20 cellular contexts compared by ENCODE assay signal in genomic region chr22:30743257-30744020, GRCh38. TPM values are rescaled to one million over a fixed set of nuclear protein-coding genes. Genes with fewer than 3 reads are reported as not detected.
DNase-seq lines count a peak whose midpoint lies in the region; ATAC-seq, FAIRE-seq and TF ChIP-seq lines count a peak whose summit lies in the region.
"Had no signal": no experiment of that assay in that cellular context is flagged by ENCODE, and none has a peak within 500 bp of the region (broad histone marks: within the 10 kb centered on the region; RNA-seq: fewer than 3 reads in every experiment).

No MANE protein-coding gene starts in this region.

- H3K4me1 Mint-ChIP-seq in activated naive CD4-positive, alpha-beta T cell treated with anti-CD3 and anti-CD28 coated beads, Interleukin-2, amount 10 ng/mL, durations not matched to agents 7 days and 5 days = peaks cover 63% of the 10 kb centered on the region
- peaks cover 87% of the 10 kb centered on the region for H3K4me1 Mint-ChIP-seq in activated T-cell treated with anti-CD3 and anti-CD28 coated beads, Interleukin-2, amount 50 U/mL, for 72 hours (ENCODE audit: low read depth)
- H3K4me1 Mint-ChIP-seq in naive B cell = peaks cover 2 to 8% (median 4%) of the 10 kb centered on the region in 3 donors

- H3K36me3 ChIP-seq in ascending aorta = no peaks in the 10 kb centered on the region
- H3K36me3 ChIP-seq: ovary, transverse colon had no signal

- H3K36me3 Mint-ChIP-seq in activated naive CD4-positive, alpha-beta T cell treated with anti-CD3 and anti-CD28 coated beads, Interleukin-2, amount 10 ng/mL, durations not matched to agents 7 days and 5 days = no peaks in the 10 kb centered on the region
- H3K36me3 Mint-ChIP-seq in activated T-cell treated with anti-CD3 and anti-CD28 coated beads, Interleukin-2, amount 50 U/mL, for 72 hours (ENCODE audit: insufficient read depth in 2 of 2) = peaks cover 3 to 4% of the 10 kb centered on the region in 2 donors
- no peaks in the 10 kb centered on the region for H3K36me3 Mint-ChIP-seq in naive B cell
- H3K36me3 Mint-ChIP-seq: WTC11 had no signal

- H3K27ac ChIP-seq in ascending aorta = no peak overlapping the region
- H3K27ac ChIP-seq: coronary artery, GM23248, ovary, transverse colon had no signal

- no peak for TF ChIP-seq CTCF in ascending aorta (IDR thresholded peaks at IDR 0.05)
- no peak for TF ChIP-seq CTCF in D721Med (IDR thresholded peaks at IDR 0.05; ENCODE audit: insufficient read depth, missing control alignments)

- ATAC-seq in activated T-cell treated with anti-CD3 and anti-CD28 coated beads, Interleukin-2, amount 50 U/mL, for 72 hours (replicated peaks in 1 of 2) = peak; percentile 45 to 54
- peak; percentile 25 to 32 for ATAC-seq in naive B cell (ENCODE audit: low read depth in 2 of 2)
- ATAC-seq: left colon, WTC11 had no signal

- peak overlapping the region; percentile 61 for H3K27ac Mint-ChIP-seq in activated naive CD4-positive, alpha-beta T cell treated with anti-CD3 and anti-CD28 coated beads, Interleukin-2, amount 10 ng/mL, durations not matched to agents 7 days and 5 days
- peak overlapping the region; percentile 98 for H3K27ac Mint-ChIP-seq in activated T-cell treated with anti-CD3 and anti-CD28 coated beads, Interleukin-2, amount 50 U/mL, for 72 hours
- H3K27ac Mint-ChIP-seq in naive B cell = peak overlapping the region in 1 of 6 donors; percentile 35
- H3K27ac Mint-ChIP-seq: WTC11 had no signal

- no peaks in the 10 kb centered on the region for H3K4me1 ChIP-seq in ascending aorta

- CTCF ChIA-PET in activated naive CD4-positive, alpha-beta T cell treated with anti-CD3 and anti-CD28 coated beads, Interleukin-2, amount 10 ng/mL, durations not matched to agents 7 days and 5 days (lab: Charles Lee) = interaction anchor here (0.9 to 6.4 kb wide), 12 partner anchors 9 to 1118 kb away, joined by 3 to 48 read pairs (median 3); partner anchors contain the start of gene SLC35E4

- no peak for FAIRE-seq in D721Med (lab: Jason Lieb, UNC)

- H3K27me3 Mint-ChIP-seq in activated naive CD4-positive, alpha-beta T cell treated with anti-CD3 and anti-CD28 coated beads, Interleukin-2, amount 10 ng/mL, durations not matched to agents 7 days and 5 days = no peaks in the 10 kb centered on the region
- peaks cover 9% of the 10 kb centered on the region for H3K27me3 Mint-ChIP-seq in activated T-cell treated with anti-CD3 and anti-CD28 coated beads, Interleukin-2, amount 50 U/mL, for 72 hours (ENCODE audit: low read depth)
- H3K27me3 Mint-ChIP-seq in naive B cell = peaks cover 5 to 42% (median 33%) of the 10 kb centered on the region in 3 donors

- H3K9me3 Mint-ChIP-seq in activated naive CD4-positive, alpha-beta T cell treated with anti-CD3 and anti-CD28 coated beads, Interleukin-2, amount 10 ng/mL, durations not matched to agents 7 days and 5 days = no peaks in the 10 kb centered on the region
- H3K9me3 Mint-ChIP-seq in activated T-cell treated with anti-CD3 and anti-CD28 coated beads, Interleukin-2, amount 50 U/mL, for 72 hours = no peaks in the 10 kb centered on the region
- H3K9me3 Mint-ChIP-seq in naive B cell = no peaks in the 10 kb centered on the region
- H3K9me3 Mint-ChIP-seq: WTC11 had no signal

- DNase-seq in activated naive CD4-positive, alpha-beta T cell treated with anti-CD3 and anti-CD28 coated beads, Interleukin-2, amount 10 ng/mL, durations not matched to agents 7 days and 5 days = no peak
- no peak for DNase-seq in activated naive CD4-positive, alpha-beta T cell treated with Interleukin-2 at 50 U/mL for 16 hours
- peak; percentile 45 for DNase-seq in KBM-7
- peak; percentile 41 to 51 for DNase-seq in activated T-cell treated with anti-CD3 and anti-CD28 coated beads, Interleukin-2, amount 50 U/mL, for 72 hours
- DNase-seq in naive B cell = no peak
- no peak for DNase-seq in ascending aorta (ENCODE audit: low spot score in 2 of 2)
- no peak for DNase-seq in D721Med (ENCODE audit: insufficient read length, low spot score)
- DNase-seq in NCI-H2171 treated with DMSO at 0.1 percent for 48 hours (lab: John Stamatoyannopoulos, UW) = no peak
- DNase-seq: activated gamma-delta T cell, foreskin melanocyte, GF-D8, left colon, MM.1S, NCI-H1694 treated with DMSO at 0.1 percent for 48 hours, NCI-H345, ovary, transverse colon had no signal

- intact Hi-C loops in ascending aorta (cut with DNase I) = no loop called here

- H3K27me3 ChIP-seq in ascending aorta = no peaks in the 10 kb centered on the region
- H3K27me3 ChIP-seq: ovary, transverse colon had no signal

- H3K9me3 ChIP-seq in ascending aorta = no peaks in the 10 kb centered on the region
- H3K9me3 ChIP-seq: ovary, transverse colon had no signal

- no peak overlapping the region for H3K4me3 Mint-ChIP-seq in activated naive CD4-positive, alpha-beta T cell treated with anti-CD3 and anti-CD28 coated beads, Interleukin-2, amount 10 ng/mL, durations not matched to agents 7 days and 5 days
- peak overlapping the region; percentile 70 to 91 for H3K4me3 Mint-ChIP-seq in activated T-cell treated with anti-CD3 and anti-CD28 coated beads, Interleukin-2, amount 50 U/mL, for 72 hours
- H3K4me3 Mint-ChIP-seq in naive B cell = no peak overlapping the region
- H3K4me3 Mint-ChIP-seq: WTC11 had no signal

- in situ Hi-C loops in KBM-7 (cut with MboI; ENCODE audit: low pct_unique_long_range_greater_than_20kb, low sequenced_read_pairs) = no loop called here

- no peak overlapping the region for H3K4me3 ChIP-seq in ascending aorta
- H3K4me3 ChIP-seq: coronary artery, GM23248, ovary, transverse colon had no signal

RNA-seq across cellular contexts. Expression of gene OSBP2, which starts 48.8 kb away (rescaled TPM):
- total RNA-seq in activated T-cell treated with anti-CD3 and anti-CD28 coated beads, Interleukin-2, amount 50 U/mL, for 72 hours = 10 to 100 TPM in 1 of 2 donors, 1 to 10 TPM in 1; 7.2 to 11.9 TPM
- polyA plus RNA-seq in naive B cell (ENCODE audit: low read depth in 6 of 6) = 1 to 10 TPM in 1 of 6 donors, under 1 TPM in 4, not detected in 1; 0.20 to 1.1 (median 0.61) TPM
- total RNA-seq in ascending aorta = 0.53 TPM

Comparison
In these comparisons a context has a peak if more than half of its experiments do, and no peak if none do; other contexts are left out.
1. DNase-seq: peak in KBM-7 (single experiment) and activated T-cell treated with anti-CD3 and anti-CD28 coated beads, Interleukin-2, amount 50 U/mL, for 72 hours (2 of 2); none in activated naive CD4-positive, alpha-beta T cell treated with anti-CD3 and anti-CD28 coated beads, Interleukin-2, amount 10 ng/mL, durations not matched to agents 7 days and 5 days (single experiment), activated naive CD4-positive, alpha-beta T cell treated with Interleukin-2 at 50 U/mL for 16 hours (single experiment), naive B cell (single experiment), ascending aorta (0 of 2), D721Med (single experiment) and NCI-H2171 treated with DMSO at 0.1 percent for 48 hours (single experiment).
2. H3K4me3 Mint-ChIP-seq: peak in activated T-cell treated with anti-CD3 and anti-CD28 coated beads, Interleukin-2, amount 50 U/mL, for 72 hours (2 of 2); none in activated naive CD4-positive, alpha-beta T cell treated with anti-CD3 and anti-CD28 coated beads, Interleukin-2, amount 10 ng/mL, durations not matched to agents 7 days and 5 days (single experiment) and naive B cell (0 of 8).